ENCODE assay signal across 14 cellular contexts in the genomic region with DNA sequence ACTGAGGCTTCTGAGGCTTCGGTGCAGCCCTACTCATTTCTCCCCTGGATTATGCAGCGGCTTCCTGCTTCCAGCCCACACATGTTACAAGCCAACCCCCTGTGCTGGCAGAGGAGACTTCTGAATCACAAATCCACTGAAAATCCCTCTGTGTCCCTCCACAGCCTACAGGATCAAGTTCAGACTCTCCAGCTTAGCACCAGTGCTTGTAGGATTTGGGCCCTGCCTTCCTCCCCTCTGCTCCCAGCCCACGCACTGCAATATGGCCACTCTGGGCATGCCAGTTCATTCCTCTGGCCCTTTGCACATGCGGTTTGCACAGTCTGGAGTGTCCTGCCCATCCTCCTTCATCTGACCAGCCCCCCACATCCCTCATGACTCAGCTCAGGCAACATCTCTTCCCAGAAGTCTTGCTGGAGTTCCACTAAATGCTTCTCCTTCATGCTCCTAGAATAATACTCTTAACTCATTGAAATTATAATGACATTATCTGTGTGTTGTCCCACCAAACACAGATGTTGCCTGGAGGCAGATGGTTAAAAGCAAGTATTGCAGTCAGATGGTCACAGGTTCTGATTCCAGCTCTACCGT. TPM values are rescaled to one million over a fixed set of nuclear protein-coding genes. Genes with fewer than 3 reads are reported as not detected.
DNase-seq lines count a peak whose midpoint lies in the region; TF ChIP-seq lines count a peak whose summit lies in the region.
"Had no signal": no experiment of that assay in that cellular context is flagged by ENCODE, and none has a peak within 500 bp of the region (broad histone marks: within the 10 kb centered on the region; RNA-seq: fewer than 3 reads in every experiment).

No MANE protein-coding gene starts in this region.

- no peaks in the 10 kb centered on the region for H3K36me3 Mint-ChIP-seq in brain

- peaks cover 18% of the 10 kb centered on the region for H3K4me1 Mint-ChIP-seq in brain

- DNase-seq in AG08395 (ENCODE audit: low spot score) (peak; percentile 66), LHCN-M2 (ENCODE audit: low read depth) (peak; percentile 57), myocyte (ENCODE audit: low read depth) (peak; percentile 39), HuH-7 (ENCODE audit: low spot score) (no peak), NCI-H1436 treated with DMSO at 0.1 percent for 48 hours (lab: John Stamatoyannopoulos, UW) (no peak), SW 1271 (lab: John Stamatoyannopoulos, UW) (no peak), DMS153 treated with DMSO at 0.1 percent for 48 hours (lab: John Stamatoyannopoulos, UW; ENCODE audit: unreplicated experiment) (no peak)
- DNase-seq: amniotic stem cell, C1 segment of cervical spinal cord, mucosa of descending colon, PC-9, sigmoid colon had no signal

- H3K4me3 Mint-ChIP-seq in brain, result peak overlapping the region in 1 of 5 experiments; percentile 4

- peaks cover 18% of the 10 kb centered on the region for H3K27me3 Mint-ChIP-seq in brain

- TF ChIP-seq CTCF in brain (conservative IDR thresholded peaks at IDR 0.05), result no peak

- H3K9me3 Mint-ChIP-seq in brain, result no peaks in the 10 kb centered on the region

- H3K27ac Mint-ChIP-seq in brain, result peak overlapping the region in 4 of 5 experiments; percentile 10 to 61 (median 41)

RNA-seq across cellular contexts. Expression of a gene that starts 15.9 kb away (rescaled TPM):
- 2.9 and 3.1 TPM in 2 replicates for total RNA-seq in LHCN-M2 (2014; rRNA removed)
- polyA plus RNA-seq in LHCN-M2 (2012), result 1.6 TPM
- 42.2 TPM for polyA plus RNA-seq in brain (ENCODE audit: insufficient read depth, low read depth, low replicate concordance)
- 1.7 and 1.9 TPM in 2 replicates for total RNA-seq in myocyte
- 2.0 TPM for polyA plus RNA-seq in myocyte (2012)
- total RNA-seq: HepG2 had no signal

Comparison
In these comparisons a context has a peak if more than half of its experiments do, and no peak if none do; other contexts are left out.
1. DNase-seq: peak in AG08395 (single experiment), LHCN-M2 (single experiment) and myocyte (single experiment); none in HuH-7 (single experiment), NCI-H1436 treated with DMSO at 0.1 percent for 48 hours (single experiment), SW 1271 (0 of 2) and DMS153 treated with DMSO at 0.1 percent for 48 hours (single experiment).